19 cellular contexts compared by ENCODE assay signal in the genomic region with DNA sequence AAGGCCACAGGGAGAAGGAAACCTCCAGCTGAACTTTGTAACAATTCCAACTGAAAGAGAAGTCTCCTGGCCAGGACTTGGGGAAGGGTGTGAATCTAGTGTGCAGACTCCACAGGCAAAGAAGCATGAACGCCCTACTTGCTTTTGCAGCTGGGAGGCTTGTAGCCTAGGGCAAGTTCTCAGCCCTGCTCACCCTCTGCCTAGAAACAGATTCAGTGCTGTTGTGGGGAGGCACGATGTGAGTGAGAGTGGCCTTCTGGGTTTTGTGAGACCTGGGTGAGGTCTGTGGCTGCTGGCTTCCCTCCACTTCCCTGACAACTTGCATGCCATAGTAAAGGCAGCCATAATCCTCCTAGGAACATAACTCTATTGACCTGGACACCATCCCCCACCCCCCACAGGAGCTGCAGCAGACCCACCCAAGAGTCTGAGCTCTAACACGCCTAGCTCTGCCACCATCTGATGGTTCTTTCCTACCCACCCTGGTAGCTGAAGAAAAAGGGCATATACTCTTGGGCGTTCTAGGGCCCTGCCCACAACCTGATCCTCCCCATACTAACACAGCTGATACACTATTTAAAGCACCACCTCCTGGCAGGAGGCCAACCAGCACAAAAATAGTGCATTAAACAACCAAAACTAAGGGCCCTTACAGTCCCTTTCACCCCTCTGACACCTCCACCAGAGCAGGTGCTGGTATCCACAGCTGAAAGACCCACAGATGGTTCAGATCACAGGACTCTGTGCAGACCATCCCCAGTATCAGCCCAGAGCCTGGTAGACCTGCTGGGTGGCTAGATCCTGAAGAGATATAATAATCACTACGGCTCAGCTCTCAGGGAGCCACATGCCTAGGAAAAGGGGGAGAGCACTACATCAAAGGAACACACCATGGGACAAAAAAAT.
DNase-seq lines count a peak whose midpoint lies in the region; ATAC-seq, FAIRE-seq and TF ChIP-seq lines count a peak whose summit lies in the region.
"Had no signal": no experiment of that assay in that cellular context is flagged by ENCODE, and none has a peak within 500 bp of the region (broad histone marks: within the 10 kb centered on the region; RNA-seq: fewer than 3 reads in every experiment).

No MANE protein-coding gene starts in this region.

- intact Hi-C loops in left ventricle myocardium superior (cut with micrococcal nuclease) = no loop called here

- DNase-seq in Karpas-422 = peak; percentile 66
- peak; percentile 3 for DNase-seq in NAMALWA (ENCODE audit: low spot score)
- DNase-seq in bronchial epithelial cell (ENCODE audit: low read depth) = no peak
- DNase-seq in left ventricle myocardium superior = no peak
- DNase-seq in SIG-M5 treated with dmso at 0.1 percent for 504 hours (lab: John Stamatoyannopoulos, UW; ENCODE audit: unreplicated experiment) = no peak
- DNase-seq in activated CD4-positive, alpha-beta T cell treated with anti-CD3 and anti-CD28 coated beads for 1 hour = no peak
- DNase-seq: C1 segment of cervical spinal cord; Calu3; CD4-positive, alpha-beta memory T cell; COR-L47; DMS53; DMS79 treated with DMSO at 0.1 percent for 48 hours; GF-D8; GOT3; HFFc6 had no signal

- H3K27ac ChIP-seq in Karpas-422 (ENCODE audit: low read length) = peak overlapping the region; percentile 12; the same call in 1 of the 2 replicates

- no peaks in the 10 kb centered on the region for H4K20me1 ChIP-seq in Karpas-422 (ENCODE audit: insufficient read depth, low read depth, low read length)

- peak; percentile 77 for FAIRE-seq in bronchial epithelial cell (lab: Jason Lieb, UNC)
- FAIRE-seq: GM12892, H54 had no signal

- H3K27me3 ChIP-seq in Karpas-422 (ENCODE audit: low read length) (no peaks in the 10 kb centered on the region), bronchial epithelial cell (ENCODE audit: control insufficient read depth, insufficient read depth, low read length) (no peaks in the 10 kb centered on the region)

- H2AFZ ChIP-seq in Karpas-422 (ENCODE audit: low read length) = no peak overlapping the region

- H3K9me2 ChIP-seq in Karpas-422 (replicated peaks; ENCODE audit: insufficient read depth, low read length) = no peaks in the 10 kb centered on the region

- H3K9ac ChIP-seq in Karpas-422 (ENCODE audit: low read length) = no peak overlapping the region

- TF ChIP-seq CTCF in bronchial epithelial cell (IDR thresholded peaks at IDR 0.05; ENCODE audit: insufficient read depth, low read length, severe bottlenecking) = no peak

- H3K79me2 ChIP-seq in Karpas-422 (ENCODE audit: low read length) = peaks cover 7% of the 10 kb centered on the region; the same call in 1 of the 2 replicates

- H3K36me3 ChIP-seq in Karpas-422 (ENCODE audit: insufficient read depth, low read length) = peaks cover 12% of the 10 kb centered on the region
- H3K36me3 ChIP-seq in bronchial epithelial cell (ENCODE audit: control insufficient read depth, insufficient read depth, low read length) = no peaks in the 10 kb centered on the region
- H3K36me3 ChIP-seq: HAP-1 had no signal

- H3K4me1 ChIP-seq in Karpas-422 (ENCODE audit: low read length) = peaks cover 26% of the 10 kb centered on the region
- H3K4me1 ChIP-seq: HAP-1 had no signal

- peak overlapping the region; percentile 0 for H3K4me2 ChIP-seq in Karpas-422 (ENCODE audit: low read depth, low read length, poor library complexity, severe bottlenecking)

- ATAC-seq in GM18517 (IDR thresholded peaks at IDR 0.05; ENCODE audit: unreplicated experiment) = no peak
- ATAC-seq in left ventricle myocardium superior = no peak

- no peaks in the 10 kb centered on the region for H3K9me3 ChIP-seq in Karpas-422 (ENCODE audit: low read length)
- H3K9me3 ChIP-seq: HAP-1 had no signal

- H3K4me3 ChIP-seq in Karpas-422 (ENCODE audit: low read length) (no peak overlapping the region), bronchial epithelial cell (ENCODE audit: low read depth, low read length) (no peak overlapping the region)
- H3K4me3 ChIP-seq: HAP-1 had no signal

Comparison
In these comparisons a context has a peak if more than half of its experiments do, and no peak if none do; other contexts are left out.
1. DNase-seq: peak in Karpas-422 (single experiment) and NAMALWA (single experiment); none in bronchial epithelial cell (single experiment), left ventricle myocardium superior (single experiment), SIG-M5 treated with dmso at 0.1 percent for 504 hours (single experiment) and activated CD4-positive, alpha-beta T cell treated with anti-CD3 and anti-CD28 coated beads for 1 hour (single experiment).